21 cellular contexts compared by ENCODE assay signal in genomic region chr6:99432877-99433276, GRCh38.
"Had no signal": no experiment of that assay in that cellular context is flagged by ENCODE, and none has a peak within 500 bp of the region (broad histone marks: within the 10 kb centered on the region; RNA-seq: fewer than 3 reads in every experiment).

No MANE protein-coding gene starts in this region.

- H3K4me3 ChIP-seq: coronary artery, esophagus squamous epithelium, sigmoid colon, smooth muscle cell, stomach, suprapubic skin, transverse colon had no signal

- H3K4me2 ChIP-seq: smooth muscle cell had no signal

- H3K9me3 ChIP-seq: esophagus squamous epithelium, sigmoid colon, stomach, suprapubic skin, transverse colon had no signal

- ATAC-seq: activated T-cell treated with anti-CD3 and anti-CD28 coated beads, Interleukin-2, amount 50 U/mL, for 72 hours; stimulated activated memory B cell treated with anti-CD40 and anti-IgM and Interleukin-4, amounts not matched to agents 10 μg/mL and 1 μg/mL and 100 μg/mL, for 72 hours had no signal

- DNase-seq: activated CD4-positive, alpha-beta memory T cell treated with anti-CD3 and anti-CD28 coated beads, Interleukin-2, amount 10 ng/mL, durations not matched to agents 7 days and 5 days; activated CD4-positive, alpha-beta T cell treated with anti-CD3 and anti-CD28 coated beads for 48 hours; activated CD4-positive, CD25-positive, alpha-beta regulatory T cell; activated effector memory CD4-positive, alpha-beta T cell treated with Interleukin-2 at 50 U/mL for 16 hours; activated naive CD4-positive, alpha-beta T cell treated with anti-CD3 and anti-CD28 coated beads for 36 hours; activated naive CD8-positive, alpha-beta T cell treated with anti-CD3 and anti-CD28 coated beads, Interleukin-2, amount 10 ng/mL, durations not matched to agents 7 days and 5 days; activated T-cell treated with anti-CD3 and anti-CD28 coated beads, Interleukin-2, amount 50 U/mL, for 72 hours; amniotic stem cell; cerebellar nuclear complex; endodermal cell; esophagus squamous epithelium; posterior cingulate gyrus; sigmoid colon; stimulated activated CD4-positive, alpha-beta T cell treated with anti-CD3 and anti-CD28 coated beads, Interleukin-15, amount 100 ng/mL, for 24 hours; stomach; transverse colon had no signal

- H3K27ac ChIP-seq: coronary artery, esophagus squamous epithelium, sigmoid colon, stomach, suprapubic skin, transverse colon had no signal

- FAIRE-seq: urothelium cell line had no signal

- H3K27me3 ChIP-seq: esophagus squamous epithelium, sigmoid colon, stomach, suprapubic skin, transverse colon had no signal
